12 cellular contexts compared by ENCODE assay signal in genomic region chr16:48367443-48368049, GRCh38. TPM values are rescaled to one million over a fixed set of nuclear protein-coding genes. Genes with fewer than 3 reads are reported as not detected.
DNase-seq lines count a peak whose midpoint lies in the region; ATAC-seq and TF ChIP-seq lines count a peak whose summit lies in the region.
"Had no signal": no experiment of that assay in that cellular context is flagged by ENCODE, and none has a peak within 500 bp of the region (broad histone marks: within the 10 kb centered on the region; RNA-seq: fewer than 3 reads in every experiment).

No MANE protein-coding gene starts in this region.

- H3K27ac Mint-ChIP-seq in activated B cell treated with CpG ODN at 0.5 μM for 24 hours: peak overlapping the region; percentile 96

- H3K27me3 ChIP-seq in A673 (replicated peaks; ENCODE audit: insufficient read depth, low read depth, low read length, poor library complexity): no peaks in the 10 kb centered on the region
- no peaks in the 10 kb centered on the region for H3K27me3 ChIP-seq in iPS-20b (ENCODE audit: insufficient read depth, low read length)

- DNase-seq in A673 (ENCODE audit: low spot score): no peak
- DNase-seq in ELR (ENCODE audit: low read depth): peak; percentile 34
- DNase-seq in activated B cell treated with CpG ODN at 0.5 μM for 24 hours: no peak
- no peak for DNase-seq in AML-193 (lab: John Stamatoyannopoulos, UW)
- no peak for DNase-seq in A172 (ENCODE audit: low spot score)
- DNase-seq: COR-L47, NCI-H345 had no signal

- peak overlapping the region; percentile 90; the same call in 1 of the 2 replicates for H3K9ac ChIP-seq in iPS-20b (ENCODE audit: low read depth, low read length)

- H3K4me1 ChIP-seq in A673 (ENCODE audit: insufficient read depth, low read length, poor library complexity, severe bottlenecking) (peaks cover 48% of the 10 kb centered on the region), iPS-20b (ENCODE audit: insufficient read depth, low read length) (peaks cover 20% of the 10 kb centered on the region)

- CTCF ChIA-PET in A673 (lab: Charles Lee) (no interaction called here), activated B cell treated with CpG ODN at 0.5 μM for 24 hours (lab: Charles Lee) (interaction anchor here (1.5 kb wide), 1 partner anchor 256 kb away, joined by 6 read pairs; no protein-coding TSS in a partner anchor)

- POLR2A ChIA-PET in A673 (lab: Charles Lee; ENCODE audit: low non-redundant PET) (no interaction called here), activated B cell treated with CpG ODN at 0.5 μM for 24 hours (lab: Charles Lee) (interaction anchor here (2.1 to 2.8 kb wide), 2 partner anchors 11 to 18 kb away, joined by 10 to 49 read pairs; partner anchors contain the start of gene SIAH1)

- peaks cover 61% of the 10 kb centered on the region for H3K4me1 Mint-ChIP-seq in activated B cell treated with CpG ODN at 0.5 μM for 24 hours

- TF ChIP-seq CTCF in A673 (conservative IDR thresholded peaks at IDR 0.05; ENCODE audit: low read depth, low read length) (no peak), activated B cell treated with CpG ODN at 0.5 μM for 24 hours (IDR thresholded peaks at IDR 0.05) (no peak)

- H3K36me3 ChIP-seq in A673 (ENCODE audit: insufficient read depth, low read length, poor library complexity, severe bottlenecking) (no peaks in the 10 kb centered on the region), iPS-20b (ENCODE audit: insufficient read depth, low read depth, low read length) (no peaks in the 10 kb centered on the region)

- H3K4me3 Mint-ChIP-seq in activated B cell treated with CpG ODN at 0.5 μM for 24 hours: no peak overlapping the region

- H3K9me3 Mint-ChIP-seq in activated B cell treated with CpG ODN at 0.5 μM for 24 hours: no peaks in the 10 kb centered on the region

- H3K27me3 Mint-ChIP-seq in activated B cell treated with CpG ODN at 0.5 μM for 24 hours: no peaks in the 10 kb centered on the region

- no peak for ATAC-seq in activated B cell treated with CpG ODN at 0.5 μM for 24 hours (ENCODE audit: low read depth)
- no peak for ATAC-seq in GM21390 (IDR thresholded peaks at IDR 0.05; ENCODE audit: unreplicated experiment)
- no peak for ATAC-seq in HG03378 (IDR thresholded peaks at IDR 0.05; ENCODE audit: unreplicated experiment)
- ATAC-seq: sciatic nerve had no signal

- H3K9me3 ChIP-seq in A673 (ENCODE audit: low read depth, low read length, poor library complexity, severe bottlenecking) (no peaks in the 10 kb centered on the region), iPS-20b (ENCODE audit: insufficient read depth, low read depth, low read length) (no peaks in the 10 kb centered on the region)

- intact Hi-C loops in A673 (cut with micrococcal nuclease; ENCODE audit: unreplicated experiment) (no loop called here), activated B cell treated with CpG ODN at 0.5 μM for 24 hours (cut with micrococcal nuclease) (loop anchor here (2.0 to 5.0 kb wide), 3 partner anchors 65 to 1225 kb away; partner anchors contain the start of gene NETO2)

- H3K4me3 ChIP-seq in A673 (ENCODE audit: low read depth, low read length, poor library complexity, severe bottlenecking): no peak overlapping the region
- H3K4me3 ChIP-seq in iPS-20b (ENCODE audit: low read length): no peak overlapping the region
- H3K4me3 ChIP-seq: lung had no signal

- no TSS peak for BruUV-seq in A673 (replicated peaks; lab: Mats Ljungman, UMichigan)

- H3K27ac ChIP-seq in A673 (ENCODE audit: low read depth, low read length, poor library complexity, severe bottlenecking) (peak overlapping the region; percentile 91), iPS-20b (ENCODE audit: low read length) (no peak overlapping the region)

- peaks cover 5% of the 10 kb centered on the region for H3K36me3 Mint-ChIP-seq in activated B cell treated with CpG ODN at 0.5 μM for 24 hours (ENCODE audit: low read depth)

RNA-seq across cellular contexts. Expression of gene SIAH1, which starts 17.7 kb away (rescaled TPM):
- total RNA-seq in A673 (2021): 29.9 and 30.0 TPM in 2 replicates
- total RNA-seq in activated B cell treated with CpG ODN at 0.5 μM for 24 hours: 26.9 and 31.5 TPM in 2 replicates
- 32.7 and 36.1 TPM in 2 replicates for total RNA-seq in A172 (2014; rRNA removed; shearing (Covaris generic))
